In genomic region chr4:144402176-144402575, GRCh38 we compare ENCODE assay signal across 27 cellular contexts.
"Had no signal": no experiment of that assay in that cellular context is flagged by ENCODE, and none has a peak within 500 bp of the region (broad histone marks: within the 10 kb centered on the region; RNA-seq: fewer than 3 reads in every experiment).

No MANE protein-coding gene starts in this region.

- ATAC-seq: activated CD4-positive, CD25-positive, alpha-beta regulatory T cell treated with anti-CD3 and anti-CD28 coated beads, Interleukin-2, amount 50 U/mL, for 24 hours; activated CD8-positive, alpha-beta T cell treated with anti-CD3 and anti-CD28 coated beads for 36 hours; activated T-cell treated with anti-CD3 and anti-CD28 coated beads, Interleukin-2, amount 50 U/mL, for 4 hours; activated T-helper 17 cell treated with anti-CD3 and anti-CD28 coated beads, Interleukin-2, amount 50 U/mL, for 72 hours; effector memory CD8-positive, alpha-beta T cell; gastroesophageal sphincter had no signal

- H3K36me3 ChIP-seq: brain microvascular endothelial cell, esophagus squamous epithelium, gastroesophageal sphincter had no signal

- H3K4me1 ChIP-seq: esophagus squamous epithelium, gastroesophageal sphincter had no signal

- H3K27me3 ChIP-seq: brain microvascular endothelial cell, esophagus squamous epithelium, gastroesophageal sphincter had no signal

- H3K27me3 Mint-ChIP-seq: activated B cell treated with CpG ODN at 0.5 μM for 24 hours; activated naive CD8-positive, alpha-beta T cell; effector memory CD8-positive, alpha-beta T cell had no signal

- H3K27ac ChIP-seq: brain microvascular endothelial cell, esophagus squamous epithelium, gastroesophageal sphincter, VCaP had no signal

- DNase-seq: activated B cell treated with CpG ODN at 0.5 μM for 24 hours; activated CD4-positive, alpha-beta T cell treated with anti-CD3 and anti-CD28 coated beads for 48 hours; activated CD4-positive, alpha-beta T cell treated with anti-CD3 and anti-CD28 coated beads, Interleukin-2, amount 50 U/mL, for 1 hour; activated CD4-positive, alpha-beta T cell treated with anti-CD3 and anti-CD28 coated beads, Interleukin-2, amount 50 U/mL, for 48 hours; activated CD8-positive, alpha-beta memory T cell treated with anti-CD3 and anti-CD28 coated beads for 24 hours; activated CD8-positive, alpha-beta T cell treated with anti-CD3 and anti-CD28 coated beads for 36 hours; activated effector memory CD4-positive, alpha-beta T cell treated with Interleukin-2 at 50 U/mL for 16 hours; activated gamma-delta T cell treated with Interleukin-2 at 50 U/mL for 16 hours; activated naive CD4-positive, alpha-beta T cell treated with anti-CD3 and anti-CD28 coated beads, Interleukin-2, amount 50 U/mL, for 16 hours; activated naive CD4-positive, alpha-beta T cell treated with Interleukin-2 at 50 U/mL for 16 hours; activated T-cell treated with anti-CD3 and anti-CD28 coated beads, Interleukin-2, amount 50 U/mL, for 4 hours; amniotic stem cell; anterior cingulate cortex; brain microvascular endothelial cell; caudate nucleus; cortex of kidney; dermis blood vessel endothelial cell; effector CD4-positive, alpha-beta T cell; effector memory CD8-positive, alpha-beta T cell; esophagus squamous epithelium; foreskin melanocyte; T-helper 2 cell had no signal

- H3K4me3 Mint-ChIP-seq: activated B cell treated with CpG ODN at 0.5 μM for 24 hours; activated CD8-positive, alpha-beta T cell treated with anti-CD3 and anti-CD28 coated beads for 36 hours; activated naive CD8-positive, alpha-beta T cell; activated T-cell treated with anti-CD3 and anti-CD28 coated beads, Interleukin-2, amount 50 U/mL, for 4 hours; activated T-helper 17 cell treated with anti-CD3 and anti-CD28 coated beads, Interleukin-2, amount 50 U/mL, for 72 hours; effector memory CD8-positive, alpha-beta T cell had no signal

- H3K4me1 Mint-ChIP-seq: activated T-helper 17 cell treated with anti-CD3 and anti-CD28 coated beads, Interleukin-2, amount 50 U/mL, for 72 hours had no signal

- H3K4me3 ChIP-seq: esophagus squamous epithelium, gastroesophageal sphincter had no signal

- H3K9me3 Mint-ChIP-seq: activated B cell treated with CpG ODN at 0.5 μM for 24 hours; activated CD8-positive, alpha-beta T cell treated with anti-CD3 and anti-CD28 coated beads for 36 hours; activated T-helper 17 cell treated with anti-CD3 and anti-CD28 coated beads, Interleukin-2, amount 50 U/mL, for 72 hours had no signal

- H3K9me3 ChIP-seq: esophagus squamous epithelium had no signal

- H3K27ac Mint-ChIP-seq: activated CD8-positive, alpha-beta T cell treated with anti-CD3 and anti-CD28 coated beads for 36 hours; activated naive CD8-positive, alpha-beta T cell; activated T-helper 17 cell treated with anti-CD3 and anti-CD28 coated beads, Interleukin-2, amount 50 U/mL, for 72 hours; effector memory CD8-positive, alpha-beta T cell had no signal

- H3K36me3 Mint-ChIP-seq: activated naive CD8-positive, alpha-beta T cell had no signal
